33 cellular contexts compared by ENCODE assay signal in genomic region chr11:118957968-118958367, GRCh38. TPM values are rescaled to one million over a fixed set of nuclear protein-coding genes. Genes with fewer than 3 reads are reported as not detected.
"Had no signal": no experiment of that assay in that cellular context is flagged by ENCODE, and none has a peak within 500 bp of the region (broad histone marks: within the 10 kb centered on the region; RNA-seq: fewer than 3 reads in every experiment).

No MANE protein-coding gene starts in this region.

- H3K36me3 ChIP-seq: colonic mucosa, esophagus squamous epithelium, gastrocnemius medialis, heart right ventricle, left ventricle myocardium inferior, lower lobe of right lung had no signal

- ATAC-seq: effector memory CD8-positive, alpha-beta T cell; gastrocnemius medialis; left colon; left lobe of liver; lower lobe of right lung; mucosa of descending colon had no signal

- DNase-seq: colonic mucosa; cortex of kidney; effector CD8-positive, alpha-beta T cell; effector memory CD8-positive, alpha-beta T cell; endodermal cell; erythroblast; esophagus squamous epithelium; foreskin fibroblast; foreskin melanocyte; gastrocnemius medialis; glutamatergic neuron; head of caudate nucleus; heart right ventricle; hippocampal formation; kidney glomerular epithelial cell; left colon; left ventricle myocardium inferior; lower lobe of right lung; mesenchymal stem cell; mucosa of descending colon had no signal

- H3K4me1 ChIP-seq: colonic mucosa, gastrocnemius medialis, left ventricle myocardium inferior, lower lobe of right lung had no signal

- H3K9me3 ChIP-seq: colonic mucosa, esophagus squamous epithelium, gastrocnemius medialis, heart right ventricle, left ventricle myocardium inferior, lower lobe of right lung, mucosa of descending colon had no signal

- H3K27ac Mint-ChIP-seq: dendritic cell treated with granulocyte-macrophage colony-stimulating factor and Interleukin-4, amounts not matched to agents 40 ng/mL and 50 ng/mL, for 4 days; effector memory CD8-positive, alpha-beta T cell; endodermal cell; mesothelial cell of epicardium had no signal

- H3K4me3 ChIP-seq: colonic mucosa, esophagus squamous epithelium, gastrocnemius medialis, heart right ventricle, left ventricle myocardium inferior, lower lobe of right lung, mucosa of descending colon had no signal

- H3K27me3 ChIP-seq: colonic mucosa, gastrocnemius medialis had no signal

- H3K27ac ChIP-seq: colonic mucosa, epithelial cell of prostate, esophagus squamous epithelium, gastrocnemius medialis, heart right ventricle, left ventricle myocardium inferior, lower lobe of right lung had no signal

- H3K4me3 Mint-ChIP-seq: dendritic cell treated with granulocyte-macrophage colony-stimulating factor and Interleukin-4, amounts not matched to agents 40 ng/mL and 50 ng/mL, for 4 days; effector memory CD8-positive, alpha-beta T cell; endodermal cell; mesothelial cell of epicardium had no signal

- H3K36me3 Mint-ChIP-seq: mesothelial cell of epicardium had no signal

- H3K9me3 Mint-ChIP-seq: dendritic cell treated with granulocyte-macrophage colony-stimulating factor and Interleukin-4, amounts not matched to agents 40 ng/mL and 50 ng/mL, for 4 days; effector memory CD8-positive, alpha-beta T cell; endodermal cell; mesothelial cell of epicardium had no signal

RNA-seq across cellular contexts. Expression of gene UPK2, which starts 1.9 kb away (rescaled TPM):
- total RNA-seq: colonic mucosa, dermis microvascular lymphatic vessel endothelial cell, gastrocnemius medialis, glomerular endothelial cell, heart right ventricle, left colon, left lobe of liver, left ventricle myocardium inferior, liver, lower lobe of right lung, lung microvascular endothelial cell, mesenteric fat pad, mucosa of descending colon, myocyte had no signal
- polyA plus RNA-seq: liver had no signal

RNA-seq across cellular contexts. Expression of gene FOXR1, which starts 13.6 kb away (rescaled TPM):
- total RNA-seq: chondrocyte, colonic mucosa, dermis microvascular lymphatic vessel endothelial cell, endodermal cell, esophagus mucosa, esophagus squamous epithelium, gastrocnemius medialis, glomerular endothelial cell, heart right ventricle, left colon, left lobe of liver, left ventricle myocardium inferior, liver, lower lobe of right lung, lung microvascular endothelial cell, mesenteric fat pad, mesothelial cell of epicardium, mucosa of descending colon, myocyte had no signal
- polyA plus RNA-seq: heart right ventricle, keratinocyte, liver had no signal
